Comparison of ENCODE assay signal across 16 cellular contexts in genomic region chr14:23648764-23649460, GRCh38. TPM values are rescaled to one million over a fixed set of nuclear protein-coding genes. Genes with fewer than 3 reads are reported as not detected.
DNase-seq lines count a peak whose midpoint lies in the region; TF ChIP-seq lines count a peak whose summit lies in the region.
"Had no signal": no experiment of that assay in that cellular context is flagged by ENCODE, and none has a peak within 500 bp of the region (broad histone marks: within the 10 kb centered on the region; RNA-seq: fewer than 3 reads in every experiment).

No MANE protein-coding gene starts in this region.

- H3K36me3 ChIP-seq in HEK293 (ENCODE audit: control insufficient read depth in 2 of 2, insufficient read depth in 1 of 2, low read length in 2 of 2) (no peaks in the 10 kb centered on the region), PC-9 (ENCODE audit: low read depth) (no peaks in the 10 kb centered on the region)
- H3K36me3 ChIP-seq: BLaER1 treated with 17β-estradiol and CSF1 and Interleukin-3, amounts not matched to agents 10 nM and 100 nM had no signal

- H3K9me2 ChIP-seq in PC-9 (ENCODE audit: insufficient read depth): no peaks in the 10 kb centered on the region

- intact Hi-C loops in PC-9 (cut with micrococcal nuclease; ENCODE audit: unreplicated experiment): no loop called here

- CTCF ChIA-PET in HEK293 (lab: Yijun Ruan, JAX): interaction anchor here (0.8 to 1.0 kb wide), 2 partner anchors 17 kb away, joined by 3 read pairs; no protein-coding TSS in a partner anchor
- CTCF ChIA-PET in PC-9 (lab: Charles Lee): no interaction called here

- peaks cover 7% of the 10 kb centered on the region; the same call in 1 of the 2 replicates for H3K79me2 ChIP-seq in PC-9 (ENCODE audit: low read depth)

- peak overlapping the region; percentile 65 for H3K4me2 ChIP-seq in PC-9
- H3K4me2 ChIP-seq: BLaER1 treated with 17β-estradiol and CSF1 and Interleukin-3, amounts not matched to agents 10 nM and 100 nM; GM23338 had no signal

- DNase-seq in PC-9 (no peak), left kidney (ENCODE audit: low read depth, low spot score) (peak; percentile 41), NCI-H446 treated with DMSO at 0.1 percent for 48 hours (lab: John Stamatoyannopoulos, UW) (no peak), SW 1271 (lab: John Stamatoyannopoulos, UW) (no peak)
- DNase-seq in activated naive CD4-positive, alpha-beta T cell (lab: John Stamatoyannopoulos, UW): no peak
- DNase-seq: Calu3; CD8-positive, alpha-beta T cell; DMS79 treated with DMSO at 0.1 percent for 48 hours; GF-D8; H7; HFFc6 had no signal

- no peak overlapping the region for H3K4me3 ChIP-seq in HEK293 (ENCODE audit: low read depth, low read length)
- H3K4me3 ChIP-seq in PC-9: no peak overlapping the region
- H3K4me3 ChIP-seq: BLaER1 treated with 17β-estradiol and CSF1 and Interleukin-3, amounts not matched to agents 10 nM and 100 nM; GM23338 had no signal

- POLR2A ChIA-PET in HEK293 (lab: Yijun Ruan, JAX) (no interaction called here), PC-9 (lab: Charles Lee; ENCODE audit: unreplicated experiment) (no interaction called here)

- BruUV-seq in PC-9 (replicated peaks; lab: Mats Ljungman, UMichigan): no TSS peak

- no peak overlapping the region for H3K27ac ChIP-seq in HEK293 (ENCODE audit: extremely low read depth, low read depth, low read length)
- no peak overlapping the region for H3K27ac ChIP-seq in PC-9
- H3K27ac ChIP-seq: BLaER1 treated with 17β-estradiol and CSF1 and Interleukin-3, amounts not matched to agents 10 nM and 100 nM; HL-60 had no signal

- H3K9me3 ChIP-seq in HEK293 (ENCODE audit: control insufficient read depth, insufficient read depth, low read depth, low read length) (no peaks in the 10 kb centered on the region), PC-9 (ENCODE audit: insufficient read depth, low read depth) (no peaks in the 10 kb centered on the region)

- H2AFZ ChIP-seq in PC-9: no peak overlapping the region
- H2AFZ ChIP-seq: GM23338 had no signal

- H3K27me3 ChIP-seq in PC-9 (ENCODE audit: insufficient read depth, low read depth): no peaks in the 10 kb centered on the region
- H3K27me3 ChIP-seq: BLaER1 treated with 17β-estradiol and CSF1 and Interleukin-3, amounts not matched to agents 10 nM and 100 nM had no signal

- peaks cover 31% of the 10 kb centered on the region; the same call in 1 of the 2 replicates for H3F3A ChIP-seq in PC-9 (ENCODE audit: insufficient read depth, low read depth)

- H4K20me1 ChIP-seq in PC-9 (ENCODE audit: insufficient read depth): no peaks in the 10 kb centered on the region
- H4K20me1 ChIP-seq: BLaER1 treated with 17β-estradiol and CSF1 and Interleukin-3, amounts not matched to agents 10 nM and 100 nM had no signal

- no peaks in the 10 kb centered on the region for H3K4me1 ChIP-seq in HEK293 (ENCODE audit: control insufficient read depth, insufficient read depth, low read length)
- peaks cover 46% of the 10 kb centered on the region for H3K4me1 ChIP-seq in PC-9 (replicated peaks; ENCODE audit: insufficient read depth)

- no peak for TF ChIP-seq CTCF in HEK293 (tag by site-specific recombination; IDR thresholded peaks at IDR 0.05)
- TF ChIP-seq CTCF in PC-9 (conservative IDR thresholded peaks at IDR 0.05): no peak

TF ChIP-seq in HEK293, 187 proteins besides CTCF, POLR2A, EP300 and RAD21:
- TF ChIP-seq EGR2 (tag by site-specific recombination; IDR thresholded peaks at IDR 0.05; ENCODE audit: low read depth) (peak; percentile 71), ZBTB20 (tag by site-specific recombination; IDR thresholded peaks at IDR 0.05) (no peak)

RNA-seq across cellular contexts. Expression of gene DHRS2, which starts 12.7 kb away (rescaled TPM):
- total RNA-seq in PC-9 (2021): 0.55 and 1.3 TPM in 2 replicates
- total RNA-seq: B cell; CD8-positive, alpha-beta T cell had no signal
